ENCODE assay signal across 1 cellular context in genomic region chr1:183470961-183471747, GRCh38.
TF ChIP-seq lines count a peak whose summit lies in the region.

No MANE protein-coding gene starts in this region.

TF ChIP-seq in HepG2, 621 proteins besides CTCF, POLR2A, EP300 and RAD21 (continued from another document and continues in another):
- TF ChIP-seq ZNF556 (CRISPR knock-in tag; IDR thresholded peaks at IDR 0.05; ENCODE audit: borderline replicate concordance) (peak; percentile 28; the same call in 1 of the 2 replicates), KLF9 (CRISPR knock-in tag; IDR thresholded peaks at IDR 0.05; ENCODE audit: low read depth) (no peak), ZFP91 (CRISPR knock-in tag; IDR thresholded peaks at IDR 0.05; ENCODE audit: borderline replicate concordance) (peak; percentile 83), GPN1 (CRISPR knock-in tag; IDR thresholded peaks at IDR 0.05; ENCODE audit: borderline replicate concordance) (0 out of 2 replicates have a peak, but pooled peaks have one; percentile 35), ZNF782 (CRISPR knock-in tag; IDR thresholded peaks at IDR 0.05; ENCODE audit: borderline replicate concordance) (no peak), ZZZ3 (CRISPR knock-in tag; IDR thresholded peaks at IDR 0.05; ENCODE audit: borderline replicate concordance) (no peak), ZMYM2 (CRISPR knock-in tag; IDR thresholded peaks at IDR 0.05) (peak; percentile 50; the same call in 1 of the 2 replicates), SPEN (CRISPR knock-in tag; IDR thresholded peaks at IDR 0.05; ENCODE audit: low read depth) (peak; percentile 10; the same call in 1 of the 2 replicates), ZNF589 (CRISPR knock-in tag; conservative IDR thresholded peaks at IDR 0.05) (peak; percentile 31; the same call in 1 of the 2 replicates), ZNF567 (CRISPR knock-in tag; IDR thresholded peaks at IDR 0.05; ENCODE audit: borderline replicate concordance) (0 out of 2 replicates have a peak, but pooled peaks have one; percentile 0), SIX4 (CRISPR knock-in tag; IDR thresholded peaks at IDR 0.05) (no peak), ZNF552 (CRISPR knock-in tag; IDR thresholded peaks at IDR 0.05; ENCODE audit: borderline replicate concordance) (peak; percentile 52; the same call in 1 of the 2 replicates), ZMAT3 (CRISPR knock-in tag; conservative IDR thresholded peaks at IDR 0.05) (peak; percentile 70; the same call in 1 of the 2 replicates), ZNF207 (IDR thresholded peaks at IDR 0.05; ENCODE audit: borderline replicate concordance) (no peak), ELF3 (CRISPR knock-in tag; IDR thresholded peaks at IDR 0.05) (peak; percentile 18), PCBP2 (optimal IDR thresholded peaks at IDR 0.05; ENCODE audit: low read depth, low read length, poor library complexity, severe bottlenecking) (no peak), ZNF746 (CRISPR knock-in tag; IDR thresholded peaks at IDR 0.05) (peak; percentile 81), CENPT (CRISPR knock-in tag; IDR thresholded peaks at IDR 0.05; ENCODE audit: low read depth) (peak; percentile 86), RXRA (CRISPR knock-in tag; IDR thresholded peaks at IDR 0.05) (0 out of 2 replicates have a peak, but pooled peaks have one; percentile 21), ZNF629 (CRISPR knock-in tag; conservative IDR thresholded peaks at IDR 0.05) (no peak), ZNF547 (CRISPR knock-in tag; IDR thresholded peaks at IDR 0.05) (peak; percentile 59; the same call in 1 of the 2 replicates), ZNF256 (CRISPR knock-in tag; conservative IDR thresholded peaks at IDR 0.05) (no peak), ZNF143 (CRISPR knock-in tag; IDR thresholded peaks at IDR 0.05) (no peak), FOXP1 (IDR thresholded peaks at IDR 0.05) (no peak), FOXP1 (CRISPR knock-in tag; IDR thresholded peaks at IDR 0.05) (no peak), MIXL1 (CRISPR knock-in tag; IDR thresholded peaks at IDR 0.05) (no peak), CHCHD3 (CRISPR knock-in tag; IDR thresholded peaks at IDR 0.05) (peak; percentile 83), ZNF550 (CRISPR knock-in tag; IDR thresholded peaks at IDR 0.05; ENCODE audit: borderline replicate concordance) (peak; percentile 42; the same call in 1 of the 2 replicates), CENPX (CRISPR knock-in tag; IDR thresholded peaks at IDR 0.05) (no peak), ZBTB38 (CRISPR knock-in tag; IDR thresholded peaks at IDR 0.05) (peak; percentile 51; the same call in 1 of the 2 replicates), SCMH1 (CRISPR knock-in tag; IDR thresholded peaks at IDR 0.05; ENCODE audit: borderline replicate concordance) (no peak), ZBTB7B (CRISPR knock-in tag; IDR thresholded peaks at IDR 0.05) (peak; percentile 59; the same call in 1 of the 2 replicates), DNMT3B (CRISPR knock-in tag; conservative IDR thresholded peaks at IDR 0.05) (peak; percentile 28; the same call in 1 of the 2 replicates)
- TF ChIP-seq, protein P1, sequence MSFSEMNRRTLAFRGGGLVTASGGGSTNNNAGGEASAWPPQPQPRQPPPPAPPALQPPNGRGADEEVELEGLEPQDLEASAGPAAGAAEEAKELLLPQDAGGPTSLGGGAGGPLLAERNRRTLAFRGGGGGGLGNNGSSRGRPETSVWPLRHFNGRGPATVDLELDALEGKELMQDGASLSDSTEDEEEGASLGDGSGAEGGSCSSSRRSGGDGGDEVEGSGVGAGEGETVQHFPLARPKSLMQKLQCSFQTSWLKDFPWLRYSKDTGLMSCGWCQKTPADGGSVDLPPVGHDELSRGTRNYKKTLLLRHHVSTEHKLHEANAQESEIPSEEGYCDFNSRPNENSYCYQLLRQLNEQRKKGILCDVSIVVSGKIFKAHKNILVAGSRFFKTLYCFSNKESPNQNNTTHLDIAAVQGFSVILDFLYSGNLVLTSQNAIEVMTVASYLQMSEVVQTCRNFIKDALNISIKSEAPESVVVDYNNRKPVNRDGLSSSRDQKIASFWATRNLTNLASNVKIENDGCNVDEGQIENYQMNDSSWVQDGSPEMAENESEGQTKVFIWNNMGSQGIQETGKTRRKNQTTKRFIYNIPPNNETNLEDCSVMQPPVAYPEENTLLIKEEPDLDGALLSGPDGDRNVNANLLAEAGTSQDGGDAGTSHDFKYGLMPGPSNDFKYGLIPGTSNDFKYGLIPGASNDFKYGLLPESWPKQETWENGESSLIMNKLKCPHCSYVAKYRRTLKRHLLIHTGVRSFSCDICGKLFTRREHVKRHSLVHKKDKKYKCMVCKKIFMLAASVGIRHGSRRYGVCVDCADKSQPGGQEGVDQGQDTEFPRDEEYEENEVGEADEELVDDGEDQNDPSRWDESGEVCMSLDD (CRISPR knock-in tag; IDR thresholded peaks at IDR 0.05; ENCODE audit: borderline replicate concordance): no peak
- TF ChIP-seq, protein P2, sequence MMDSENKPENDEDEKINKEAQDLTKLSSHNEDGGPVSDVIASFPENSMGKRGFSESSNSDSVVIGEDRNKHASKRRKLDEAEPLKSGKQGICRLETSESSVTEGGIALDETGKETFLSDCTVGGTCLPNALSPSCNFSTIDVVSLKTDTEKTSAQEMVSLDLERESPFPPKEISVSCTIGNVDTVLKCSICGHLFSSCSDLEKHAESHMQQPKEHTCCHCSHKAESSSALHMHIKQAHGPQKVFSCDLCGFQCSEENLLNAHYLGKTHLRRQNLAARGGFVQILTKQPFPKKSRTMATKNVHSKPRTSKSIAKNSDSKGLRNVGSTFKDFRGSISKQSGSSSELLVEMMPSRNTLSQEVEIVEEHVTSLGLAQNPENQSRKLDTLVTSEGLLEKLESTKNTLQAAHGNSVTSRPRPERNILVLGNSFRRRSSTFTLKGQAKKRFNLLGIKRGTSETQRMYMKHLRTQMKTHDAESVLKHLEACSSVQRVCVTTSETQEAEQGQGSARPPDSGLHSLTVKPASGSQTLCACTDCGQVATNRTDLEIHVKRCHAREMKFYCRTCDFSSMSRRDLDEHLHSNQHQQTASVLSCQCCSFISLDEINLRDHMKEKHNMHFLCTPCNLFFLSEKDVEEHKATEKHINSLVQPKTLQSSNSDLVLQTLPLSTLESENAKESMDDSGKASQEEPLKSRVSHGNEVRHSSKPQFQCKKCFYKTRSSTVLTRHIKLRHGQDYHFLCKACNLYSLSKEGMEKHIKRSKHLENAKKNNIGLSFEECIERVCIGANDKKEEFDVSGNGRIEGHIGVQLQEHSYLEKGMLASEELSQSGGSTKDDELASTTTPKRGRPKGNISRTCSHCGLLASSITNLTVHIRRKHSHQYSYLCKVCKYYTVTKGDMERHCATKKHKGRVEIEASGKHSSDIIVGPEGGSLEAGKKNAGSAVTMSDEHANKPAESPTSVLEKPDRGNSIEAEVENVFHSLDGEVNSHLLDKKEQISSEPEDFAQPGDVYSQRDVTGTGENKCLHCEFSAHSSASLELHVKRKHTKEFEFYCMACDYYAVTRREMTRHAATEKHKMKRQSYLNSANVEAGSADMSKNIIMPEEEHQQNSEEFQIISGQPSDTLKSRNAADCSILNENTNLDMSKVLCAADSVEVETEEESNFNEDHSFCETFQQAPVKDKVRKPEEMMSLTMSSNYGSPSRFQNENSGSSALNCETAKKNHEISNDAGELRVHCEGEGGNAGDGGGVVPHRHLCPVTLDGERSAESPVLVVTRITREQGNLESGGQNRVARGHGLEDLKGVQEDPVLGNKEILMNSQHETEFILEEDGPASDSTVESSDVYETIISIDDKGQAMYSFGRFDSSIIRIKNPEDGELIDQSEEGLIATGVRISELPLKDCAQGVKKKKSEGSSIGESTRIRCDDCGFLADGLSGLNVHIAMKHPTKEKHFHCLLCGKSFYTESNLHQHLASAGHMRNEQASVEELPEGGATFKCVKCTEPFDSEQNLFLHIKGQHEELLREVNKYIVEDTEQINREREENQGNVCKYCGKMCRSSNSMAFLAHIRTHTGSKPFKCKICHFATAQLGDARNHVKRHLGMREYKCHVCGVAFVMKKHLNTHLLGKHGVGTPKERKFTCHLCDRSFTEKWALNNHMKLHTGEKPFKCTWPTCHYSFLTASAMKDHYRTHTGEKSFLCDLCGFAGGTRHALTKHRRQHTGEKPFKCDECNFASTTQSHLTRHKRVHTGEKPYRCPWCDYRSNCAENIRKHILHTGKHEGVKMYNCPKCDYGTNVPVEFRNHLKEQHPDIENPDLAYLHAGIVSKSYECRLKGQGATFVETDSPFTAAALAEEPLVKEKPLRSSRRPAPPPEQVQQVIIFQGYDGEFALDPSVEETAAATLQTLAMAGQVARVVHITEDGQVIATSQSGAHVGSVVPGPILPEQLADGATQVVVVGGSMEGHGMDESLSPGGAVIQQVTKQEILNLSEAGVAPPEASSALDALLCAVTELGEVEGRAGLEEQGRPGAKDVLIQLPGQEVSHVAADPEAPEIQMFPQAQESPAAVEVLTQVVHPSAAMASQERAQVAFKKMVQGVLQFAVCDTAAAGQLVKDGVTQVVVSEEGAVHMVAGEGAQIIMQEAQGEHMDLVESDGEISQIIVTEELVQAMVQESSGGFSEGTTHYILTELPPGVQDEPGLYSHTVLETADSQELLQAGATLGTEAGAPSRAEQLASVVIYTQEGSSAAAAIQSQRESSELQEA (CRISPR knock-in tag; IDR thresholded peaks at IDR 0.05; ENCODE audit: not compliant biosample characterization): no peak
- TF ChIP-seq, protein P3, sequence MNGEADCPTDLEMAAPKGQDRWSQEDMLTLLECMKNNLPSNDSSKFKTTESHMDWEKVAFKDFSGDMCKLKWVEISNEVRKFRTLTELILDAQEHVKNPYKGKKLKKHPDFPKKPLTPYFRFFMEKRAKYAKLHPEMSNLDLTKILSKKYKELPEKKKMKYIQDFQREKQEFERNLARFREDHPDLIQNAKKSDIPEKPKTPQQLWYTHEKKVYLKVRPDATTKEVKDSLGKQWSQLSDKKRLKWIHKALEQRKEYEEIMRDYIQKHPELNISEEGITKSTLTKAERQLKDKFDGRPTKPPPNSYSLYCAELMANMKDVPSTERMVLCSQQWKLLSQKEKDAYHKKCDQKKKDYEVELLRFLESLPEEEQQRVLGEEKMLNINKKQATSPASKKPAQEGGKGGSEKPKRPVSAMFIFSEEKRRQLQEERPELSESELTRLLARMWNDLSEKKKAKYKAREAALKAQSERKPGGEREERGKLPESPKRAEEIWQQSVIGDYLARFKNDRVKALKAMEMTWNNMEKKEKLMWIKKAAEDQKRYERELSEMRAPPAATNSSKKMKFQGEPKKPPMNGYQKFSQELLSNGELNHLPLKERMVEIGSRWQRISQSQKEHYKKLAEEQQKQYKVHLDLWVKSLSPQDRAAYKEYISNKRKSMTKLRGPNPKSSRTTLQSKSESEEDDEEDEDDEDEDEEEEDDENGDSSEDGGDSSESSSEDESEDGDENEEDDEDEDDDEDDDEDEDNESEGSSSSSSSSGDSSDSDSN (CRISPR knock-in tag; IDR thresholded peaks at IDR 0.05): peak; percentile 83; the same call in 1 of the 2 replicates
- TF ChIP-seq, protein P4, sequence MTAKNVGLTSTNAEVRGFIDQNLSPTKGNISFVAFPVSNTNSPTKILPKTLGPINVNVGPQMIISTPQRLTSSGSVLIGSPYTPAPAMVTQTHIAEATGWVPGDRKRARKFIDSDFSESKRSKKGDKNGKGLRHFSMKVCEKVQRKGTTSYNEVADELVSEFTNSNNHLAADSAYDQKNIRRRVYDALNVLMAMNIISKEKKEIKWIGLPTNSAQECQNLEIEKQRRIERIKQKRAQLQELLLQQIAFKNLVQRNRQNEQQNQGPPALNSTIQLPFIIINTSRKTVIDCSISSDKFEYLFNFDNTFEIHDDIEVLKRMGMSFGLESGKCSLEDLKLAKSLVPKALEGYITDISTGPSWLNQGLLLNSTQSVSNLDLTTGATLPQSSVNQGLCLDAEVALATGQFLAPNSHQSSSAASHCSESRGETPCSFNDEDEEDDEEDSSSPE (CRISPR knock-in tag; IDR thresholded peaks at IDR 0.05): peak; percentile 79
- TF ChIP-seq, protein P5, sequence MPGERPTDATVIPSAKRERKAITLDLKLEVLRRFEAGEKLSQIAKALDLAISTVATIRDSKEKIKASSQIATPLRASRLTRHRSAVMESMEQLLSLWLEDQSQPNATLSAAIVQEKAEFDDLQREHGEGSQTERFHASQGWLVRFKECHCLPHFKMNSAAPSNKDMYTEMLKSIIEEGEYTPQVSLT (CRISPR knock-in tag; IDR thresholded peaks at IDR 0.05; ENCODE audit: borderline replicate concordance, low read depth): no peak; the same call in 1 of the 2 replicates
- TF ChIP-seq, protein P6, sequence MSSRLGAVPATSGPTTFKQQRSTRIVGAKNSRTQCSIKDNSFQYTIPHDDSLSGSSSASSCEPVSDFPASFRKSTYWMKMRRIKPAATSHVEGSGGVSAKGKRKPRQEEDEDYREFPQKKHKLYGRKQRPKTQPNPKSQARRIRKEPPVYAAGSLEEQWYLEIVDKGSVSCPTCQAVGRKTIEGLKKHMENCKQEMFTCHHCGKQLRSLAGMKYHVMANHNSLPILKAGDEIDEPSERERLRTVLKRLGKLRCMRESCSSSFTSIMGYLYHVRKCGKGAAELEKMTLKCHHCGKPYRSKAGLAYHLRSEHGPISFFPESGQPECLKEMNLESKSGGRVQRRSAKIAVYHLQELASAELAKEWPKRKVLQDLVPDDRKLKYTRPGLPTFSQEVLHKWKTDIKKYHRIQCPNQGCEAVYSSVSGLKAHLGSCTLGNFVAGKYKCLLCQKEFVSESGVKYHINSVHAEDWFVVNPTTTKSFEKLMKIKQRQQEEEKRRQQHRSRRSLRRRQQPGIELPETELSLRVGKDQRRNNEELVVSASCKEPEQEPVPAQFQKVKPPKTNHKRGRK (CRISPR knock-in tag; IDR thresholded peaks at IDR 0.05): no peak
- TF ChIP-seq, protein P7, sequence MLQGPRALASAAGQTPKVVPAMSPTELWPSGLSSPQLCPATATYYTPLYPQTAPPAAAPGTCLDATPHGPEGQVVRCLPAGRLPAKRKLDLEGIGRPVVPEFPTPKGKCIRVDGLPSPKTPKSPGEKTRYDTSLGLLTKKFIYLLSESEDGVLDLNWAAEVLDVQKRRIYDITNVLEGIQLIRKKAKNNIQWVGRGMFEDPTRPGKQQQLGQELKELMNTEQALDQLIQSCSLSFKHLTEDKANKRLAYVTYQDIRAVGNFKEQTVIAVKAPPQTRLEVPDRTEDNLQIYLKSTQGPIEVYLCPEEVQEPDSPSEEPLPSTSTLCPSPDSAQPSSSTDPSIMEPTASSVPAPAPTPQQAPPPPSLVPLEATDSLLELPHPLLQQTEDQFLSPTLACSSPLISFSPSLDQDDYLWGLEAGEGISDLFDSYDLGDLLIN (CRISPR knock-in tag; IDR thresholded peaks at IDR 0.05; ENCODE audit: borderline replicate concordance): no peak
- TF ChIP-seq, protein P8, sequence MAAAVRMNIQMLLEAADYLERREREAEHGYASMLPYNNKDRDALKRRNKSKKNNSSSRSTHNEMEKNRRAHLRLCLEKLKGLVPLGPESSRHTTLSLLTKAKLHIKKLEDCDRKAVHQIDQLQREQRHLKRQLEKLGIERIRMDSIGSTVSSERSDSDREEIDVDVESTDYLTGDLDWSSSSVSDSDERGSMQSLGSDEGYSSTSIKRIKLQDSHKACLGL (CRISPR knock-in tag; IDR thresholded peaks at IDR 0.05): peak; percentile 72; the same call in 1 of the 2 replicates
- TF ChIP-seq, protein P9, sequence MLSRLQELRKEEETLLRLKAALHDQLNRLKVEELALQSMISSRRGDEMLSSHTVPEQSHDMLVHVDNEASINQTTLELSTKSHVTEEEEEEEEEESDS (CRISPR knock-in tag; IDR thresholded peaks at IDR 0.05; ENCODE audit: borderline replicate concordance): 0 out of 2 replicates have a peak, but pooled peaks have one; percentile 72
